Comparison of ENCODE assay signal across 23 cellular contexts in the genomic region with DNA sequence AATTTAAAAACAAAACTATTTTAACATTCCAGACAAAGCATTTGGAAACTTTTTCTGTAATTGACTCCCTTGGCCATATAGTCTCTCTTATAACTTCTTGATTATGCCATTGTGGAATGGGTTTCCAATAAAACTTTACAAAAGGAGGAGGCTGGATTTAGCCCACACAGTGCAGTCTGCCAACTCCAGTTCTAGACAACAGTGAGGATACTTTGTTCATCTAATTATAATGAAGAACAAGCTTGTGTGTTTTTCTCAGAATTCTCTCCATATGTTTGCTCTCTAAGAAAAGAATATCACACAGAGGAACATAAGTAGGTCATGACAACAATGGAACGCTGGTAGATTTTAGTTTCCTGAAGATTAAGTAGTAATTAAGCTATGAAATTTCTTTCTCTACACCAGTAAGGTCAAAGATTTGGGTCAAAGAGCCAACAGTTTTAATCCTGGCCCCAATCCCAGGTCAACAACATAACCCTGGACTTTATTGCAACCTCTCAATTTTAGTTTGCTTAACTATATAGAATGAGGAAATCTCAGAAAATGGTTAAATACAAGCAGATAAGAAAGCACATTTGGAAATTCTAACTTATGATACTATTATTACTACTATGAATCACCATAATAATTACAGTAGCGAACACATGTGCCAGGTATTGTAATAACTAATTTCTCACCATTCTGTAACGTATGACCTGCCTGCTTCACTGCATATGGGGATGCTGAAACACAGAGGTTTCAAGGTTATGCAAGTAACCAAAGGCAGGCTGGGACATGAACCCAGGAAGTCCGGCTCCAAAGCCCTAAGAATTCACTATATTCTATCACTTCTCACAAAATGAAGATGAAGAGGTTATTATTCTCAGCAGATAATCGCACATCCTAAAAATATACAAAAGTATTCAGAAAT.
DNase-seq lines count a peak whose midpoint lies in the region; ATAC-seq, FAIRE-seq and TF ChIP-seq lines count a peak whose summit lies in the region.
"Had no signal": no experiment of that assay in that cellular context is flagged by ENCODE, and none has a peak within 500 bp of the region (broad histone marks: within the 10 kb centered on the region; RNA-seq: fewer than 3 reads in every experiment).

No MANE protein-coding gene starts in this region.

- no peaks in the 10 kb centered on the region for H3K9me3 ChIP-seq in mucosa of descending colon
- H3K9me3 ChIP-seq in MM.1S (replicated peaks; ENCODE audit: insufficient read depth, low read length), result no peaks in the 10 kb centered on the region
- H3K9me3 ChIP-seq: ascending aorta, esophagus squamous epithelium, thoracic aorta had no signal

- H3K4me1 ChIP-seq in mucosa of descending colon (ENCODE audit: low read depth) (peaks cover 7% of the 10 kb centered on the region), MM.1S (ENCODE audit: low read length) (no peaks in the 10 kb centered on the region)

- no peak overlapping the region for H3K9ac ChIP-seq in MM.1S (ENCODE audit: low read length)

- no peaks in the 10 kb centered on the region for H4K20me1 ChIP-seq in MM.1S (ENCODE audit: insufficient read depth, low read length)

- DNase-seq in D721Med (ENCODE audit: insufficient read length, low spot score) (no peak), NCI-H69 (lab: John Stamatoyannopoulos, UW) (peak; percentile 97), epithelial cell of prostate (ENCODE audit: low read depth, low spot score) (peak; percentile 57), mucosa of descending colon (no peak), coronary artery (ENCODE audit: low spot score) (no peak), MM.1S (no peak), NCI-H1436 treated with DMSO at 0.1 percent for 48 hours (lab: John Stamatoyannopoulos, UW) (no peak)
- DNase-seq: activated CD4-positive, alpha-beta T cell treated with anti-CD3 and anti-CD28 coated beads for 48 hours; activated CD8-positive, alpha-beta memory T cell treated with anti-CD3 and anti-CD28 coated beads, Interleukin-2, amount 50 U/mL, for 48 hours; activated naive CD4-positive, alpha-beta T cell; esophagus squamous epithelium; IMR-90; kidney; NCI-H1930; NCI-H526 treated with DMSO at 0.1 percent for 48 hours; nucleus accumbens; PC-3; stimulated activated CD4-positive, alpha-beta T cell treated with anti-CD3 and anti-CD28 coated beads, Interleukin-4, amount 100 ng/mL, for 1 hour; T-helper 9 cell had no signal

- no peaks in the 10 kb centered on the region for H3K36me3 ChIP-seq in mucosa of descending colon (ENCODE audit: low read depth)
- H3K36me3 ChIP-seq in MM.1S (replicated peaks; ENCODE audit: insufficient read depth, low read length), result no peaks in the 10 kb centered on the region

- H2AFZ ChIP-seq in MM.1S (ENCODE audit: low read length), result no peak overlapping the region

- H3K27ac ChIP-seq in epithelial cell of prostate (peak overlapping the region; percentile 76), coronary artery (no peak overlapping the region), MM.1S (ENCODE audit: low read length) (no peak overlapping the region)
- H3K27ac ChIP-seq: ascending aorta, SK-N-MC had no signal

- no peaks in the 10 kb centered on the region for H3K79me2 ChIP-seq in MM.1S (ENCODE audit: low read length)

- TF ChIP-seq CTCF in D721Med (IDR thresholded peaks at IDR 0.05; ENCODE audit: insufficient read depth, missing control alignments) (no peak), mucosa of descending colon (IDR thresholded peaks at IDR 0.05) (no peak), coronary artery (IDR thresholded peaks at IDR 0.05) (no peak), MM.1S (IDR thresholded peaks at IDR 0.05; ENCODE audit: low read length) (no peak)

- H3K4me3 ChIP-seq in mucosa of descending colon, result no peak overlapping the region
- no peak overlapping the region for H3K4me3 ChIP-seq in coronary artery
- no peak overlapping the region for H3K4me3 ChIP-seq in MM.1S (ENCODE audit: low read length)
- H3K4me3 ChIP-seq: ascending aorta, esophagus squamous epithelium, SK-N-MC, thoracic aorta had no signal

- FAIRE-seq in D721Med (lab: Jason Lieb, UNC), result peak; percentile 16

- no peaks in the 10 kb centered on the region for H3F3A ChIP-seq in MM.1S (ENCODE audit: insufficient read depth, low read length)

- no peaks in the 10 kb centered on the region for H3K9me2 ChIP-seq in MM.1S (replicated peaks; ENCODE audit: insufficient read depth, low read length)

- intact Hi-C loops in mucosa of descending colon (cut with DNase I, micrococcal nuclease), result no loop called here

- no peak overlapping the region for H3K4me2 ChIP-seq in MM.1S (ENCODE audit: low read depth, low read length)

- ATAC-seq in mucosa of descending colon (peak; percentile 36), GM19467 (IDR thresholded peaks at IDR 0.05; ENCODE audit: unreplicated experiment) (no peak)
- ATAC-seq: PC-3 had no signal

- H3K27me3 ChIP-seq in MM.1S (replicated peaks; ENCODE audit: insufficient read depth, low read length), result no peaks in the 10 kb centered on the region
- H3K27me3 ChIP-seq: ascending aorta, esophagus squamous epithelium had no signal

Comparison
In these comparisons a context has a peak if more than half of its experiments do, and no peak if none do; other contexts are left out.
1. DNase-seq: peak in NCI-H69 (single experiment) and epithelial cell of prostate (single experiment); none in D721Med (single experiment), mucosa of descending colon (0 of 3), coronary artery (single experiment), MM.1S (single experiment) and NCI-H1436 treated with DMSO at 0.1 percent for 48 hours (single experiment).